Comparison of ENCODE assay signal across 8 cellular contexts in the genomic region with DNA sequence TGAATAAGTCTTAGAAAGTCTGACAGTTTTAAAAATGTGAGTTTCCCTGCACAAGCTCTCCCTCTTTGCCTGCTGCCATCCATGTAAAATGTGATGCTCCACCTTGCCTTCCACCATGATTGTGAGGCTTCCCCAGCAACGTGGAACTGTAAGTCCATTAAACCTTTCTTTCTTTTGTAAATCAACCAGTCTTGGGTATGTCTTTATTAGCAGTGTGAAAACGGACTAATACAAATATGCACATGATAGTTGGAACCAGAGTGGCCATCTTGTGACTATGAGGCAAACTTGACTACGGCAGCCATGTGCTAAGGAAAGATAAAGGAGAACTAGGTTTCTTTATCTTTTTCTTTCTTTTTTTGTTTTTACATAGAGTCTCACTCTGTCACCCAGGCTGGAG.
"Had no signal": no experiment of that assay in that cellular context is flagged by ENCODE, and none has a peak within 500 bp of the region (broad histone marks: within the 10 kb centered on the region; RNA-seq: fewer than 3 reads in every experiment).

No MANE protein-coding gene starts in this region.

- DNase-seq: GDM1, GF-D8 had no signal

- H3K4me3 ChIP-seq: GM12878 had no signal

- ATAC-seq: GM12878 had no signal

- FAIRE-seq: G401.6, GM12878, GM12891, GM12892, GM18507, GM19239 had no signal
